Comparison of ENCODE assay signal across 8 cellular contexts in genomic region chr15:65868546-65869126, GRCh38. TPM values are rescaled to one million over a fixed set of nuclear protein-coding genes. Genes with fewer than 3 reads are reported as not detected.
DNase-seq lines count a peak whose midpoint lies in the region; ATAC-seq and TF ChIP-seq lines count a peak whose summit lies in the region.

No MANE protein-coding gene starts in this region.

- H3K4me3 ChIP-seq in suprapubic skin: peak overlapping the region; percentile 96

- no peaks in the 10 kb centered on the region for H3K9me3 Mint-ChIP-seq in activated CD4-positive, alpha-beta T cell treated with anti-CD3 and anti-CD28 coated beads, Interleukin-2, amount 10 ng/mL, durations not matched to agents 24 days and 14 days
- no peaks in the 10 kb centered on the region for H3K9me3 Mint-ChIP-seq in activated T-helper 1 cell treated with anti-CD3 and anti-CD28 coated beads, Interleukin-12 subunit alpha, Interleukin-12 subunit beta, Interleukin-2, Interleukin-4 antibody, amounts not matched to agents 30 ng/mL and 10 ng/mL and 1 ng/mL, durations not matched to agents 14 hours and 24 hours and 36 hours
- no peaks in the 10 kb centered on the region for H3K9me3 Mint-ChIP-seq in immature natural killer cell

- peaks cover 32% of the 10 kb centered on the region for H3K4me1 ChIP-seq in suprapubic skin

- TF ChIP-seq CTCF in suprapubic skin (IDR thresholded peaks at IDR 0.05): no peak

- peaks cover 4% of the 10 kb centered on the region for H3K27me3 Mint-ChIP-seq in activated CD4-positive, alpha-beta T cell treated with anti-CD3 and anti-CD28 coated beads, Interleukin-2, amount 10 ng/mL, durations not matched to agents 24 days and 14 days
- peaks cover 4% of the 10 kb centered on the region for H3K27me3 Mint-ChIP-seq in activated T-helper 1 cell treated with anti-CD3 and anti-CD28 coated beads, Interleukin-12 subunit alpha, Interleukin-12 subunit beta, Interleukin-2, Interleukin-4 antibody, amounts not matched to agents 30 ng/mL and 10 ng/mL and 1 ng/mL, durations not matched to agents 14 hours and 24 hours and 36 hours (ENCODE audit: insufficient read depth)
- H3K27me3 Mint-ChIP-seq in immature natural killer cell (ENCODE audit: low read depth in 3 of 3): peaks cover 9 to 17% (median 10%) of the 10 kb centered on the region in 3 donors

- no peak for DNase-seq in activated CD4-positive, alpha-beta T cell treated with anti-CD3 and anti-CD28 coated beads, Interleukin-2, amount 10 ng/mL, durations not matched to agents 24 days and 14 days
- no peak for DNase-seq in activated CD4-positive, alpha-beta T cell treated with anti-CD3 and anti-CD28 coated beads for 1 hour
- DNase-seq in activated T-helper 1 cell treated with anti-CD3 and anti-CD28 coated beads, Interleukin-12 subunit alpha, Interleukin-12 subunit beta, Interleukin-2, Interleukin-4 antibody, amounts not matched to agents 30 ng/mL and 10 ng/mL and 1 ng/mL, durations not matched to agents 14 hours and 24 hours and 36 hours (ENCODE audit: low spot score): no peak
- DNase-seq in immature natural killer cell (no peak), suprapubic skin (ENCODE audit: low spot score in 2 of 2) (no peak), DMS153 treated with DMSO at 0.1 percent for 48 hours (lab: John Stamatoyannopoulos, UW; ENCODE audit: unreplicated experiment) (no peak), NCI-H1105 (lab: John Stamatoyannopoulos, UW) (no peak)

- H3K36me3 ChIP-seq in suprapubic skin: no peaks in the 10 kb centered on the region

- no peak for TF ChIP-seq EP300 in suprapubic skin (IDR thresholded peaks at IDR 0.05)

- H3K27me3 ChIP-seq in suprapubic skin: no peaks in the 10 kb centered on the region

- peak overlapping the region; percentile 99 for H3K27ac Mint-ChIP-seq in activated CD4-positive, alpha-beta T cell treated with anti-CD3 and anti-CD28 coated beads, Interleukin-2, amount 10 ng/mL, durations not matched to agents 24 days and 14 days
- H3K27ac Mint-ChIP-seq in activated T-helper 1 cell treated with anti-CD3 and anti-CD28 coated beads, Interleukin-12 subunit alpha, Interleukin-12 subunit beta, Interleukin-2, Interleukin-4 antibody, amounts not matched to agents 30 ng/mL and 10 ng/mL and 1 ng/mL, durations not matched to agents 14 hours and 24 hours and 36 hours: peak overlapping the region; percentile 93
- peak overlapping the region; percentile 95 to 99 (median 97) for H3K27ac Mint-ChIP-seq in immature natural killer cell

- intact Hi-C loops in activated CD4-positive, alpha-beta T cell treated with anti-CD3 and anti-CD28 coated beads, Interleukin-2, amount 10 ng/mL, durations not matched to agents 24 days and 14 days (cut with micrococcal nuclease): loop anchor here (1.0 to 10.0 kb wide), 7 partner anchors 19 to 426 kb away; partner anchors contain the start of genes DENND4A, DIS3L and INTS14
- intact Hi-C loops in activated T-helper 1 cell treated with anti-CD3 and anti-CD28 coated beads, Interleukin-12 subunit alpha, Interleukin-12 subunit beta, Interleukin-2, Interleukin-4 antibody, amounts not matched to agents 30 ng/mL and 10 ng/mL and 1 ng/mL, durations not matched to agents 14 hours and 24 hours and 36 hours (cut with micrococcal nuclease): loop anchor here (1.0 to 5.0 kb wide), 8 partner anchors 14 to 971 kb away; partner anchors contain the start of genes DENND4A and DPP8

- H3K27ac ChIP-seq in suprapubic skin: peak overlapping the region; percentile 99

- TF ChIP-seq POLR2A in suprapubic skin (IDR thresholded peaks at IDR 0.05): no peak

- 65% methylated on average over 11 of the region's 11 CpGs for WGBS in suprapubic skin

- H3K36me3 Mint-ChIP-seq in activated CD4-positive, alpha-beta T cell treated with anti-CD3 and anti-CD28 coated beads, Interleukin-2, amount 10 ng/mL, durations not matched to agents 24 days and 14 days (ENCODE audit: low read depth): peaks cover 21% of the 10 kb centered on the region
- H3K36me3 Mint-ChIP-seq in activated T-helper 1 cell treated with anti-CD3 and anti-CD28 coated beads, Interleukin-12 subunit alpha, Interleukin-12 subunit beta, Interleukin-2, Interleukin-4 antibody, amounts not matched to agents 30 ng/mL and 10 ng/mL and 1 ng/mL, durations not matched to agents 14 hours and 24 hours and 36 hours (ENCODE audit: low read depth): peaks cover 16% of the 10 kb centered on the region
- H3K36me3 Mint-ChIP-seq in immature natural killer cell: no peaks in the 10 kb centered on the region

- ATAC-seq in HG02870 (IDR thresholded peaks at IDR 0.05; ENCODE audit: unreplicated experiment): no peak

- no peaks in the 10 kb centered on the region for H3K9me3 ChIP-seq in suprapubic skin

- peaks cover 32% of the 10 kb centered on the region for H3K4me1 Mint-ChIP-seq in activated CD4-positive, alpha-beta T cell treated with anti-CD3 and anti-CD28 coated beads, Interleukin-2, amount 10 ng/mL, durations not matched to agents 24 days and 14 days
- peaks cover 31% of the 10 kb centered on the region for H3K4me1 Mint-ChIP-seq in activated T-helper 1 cell treated with anti-CD3 and anti-CD28 coated beads, Interleukin-12 subunit alpha, Interleukin-12 subunit beta, Interleukin-2, Interleukin-4 antibody, amounts not matched to agents 30 ng/mL and 10 ng/mL and 1 ng/mL, durations not matched to agents 14 hours and 24 hours and 36 hours (ENCODE audit: low read depth)
- H3K4me1 Mint-ChIP-seq in immature natural killer cell: peaks cover 27 to 42% of the 10 kb centered on the region in 2 donors

- H3K4me3 Mint-ChIP-seq in activated CD4-positive, alpha-beta T cell treated with anti-CD3 and anti-CD28 coated beads, Interleukin-2, amount 10 ng/mL, durations not matched to agents 24 days and 14 days: peak overlapping the region; percentile 100
- peak overlapping the region; percentile 99 for H3K4me3 Mint-ChIP-seq in activated T-helper 1 cell treated with anti-CD3 and anti-CD28 coated beads, Interleukin-12 subunit alpha, Interleukin-12 subunit beta, Interleukin-2, Interleukin-4 antibody, amounts not matched to agents 30 ng/mL and 10 ng/mL and 1 ng/mL, durations not matched to agents 14 hours and 24 hours and 36 hours
- peak overlapping the region; percentile 95 to 99 (median 98) for H3K4me3 Mint-ChIP-seq in immature natural killer cell

RNA-seq across cellular contexts. Expression of gene RAB11A, which starts 0.7 kb away (rescaled TPM):
- total RNA-seq in activated CD4-positive, alpha-beta T cell treated with anti-CD3 and anti-CD28 coated beads, Interleukin-2, amount 10 ng/mL, durations not matched to agents 24 days and 14 days: 163 TPM in 2 replicates
- 161 and 171 TPM in 2 replicates for total RNA-seq in activated T-helper 1 cell treated with anti-CD3 and anti-CD28 coated beads, Interleukin-12 subunit alpha, Interleukin-12 subunit beta, Interleukin-2, Interleukin-4 antibody, amounts not matched to agents 30 ng/mL and 10 ng/mL and 1 ng/mL, durations not matched to agents 14 hours and 24 hours and 36 hours
- 100 to 1,000 TPM; 178 to 238 (median 228) TPM for polyA plus RNA-seq in immature natural killer cell
- 100 to 1,000 TPM; 150 to 650 (median 425) TPM for total RNA-seq in suprapubic skin
